Comparison of ENCODE assay signal across 23 cellular contexts in the genomic region with DNA sequence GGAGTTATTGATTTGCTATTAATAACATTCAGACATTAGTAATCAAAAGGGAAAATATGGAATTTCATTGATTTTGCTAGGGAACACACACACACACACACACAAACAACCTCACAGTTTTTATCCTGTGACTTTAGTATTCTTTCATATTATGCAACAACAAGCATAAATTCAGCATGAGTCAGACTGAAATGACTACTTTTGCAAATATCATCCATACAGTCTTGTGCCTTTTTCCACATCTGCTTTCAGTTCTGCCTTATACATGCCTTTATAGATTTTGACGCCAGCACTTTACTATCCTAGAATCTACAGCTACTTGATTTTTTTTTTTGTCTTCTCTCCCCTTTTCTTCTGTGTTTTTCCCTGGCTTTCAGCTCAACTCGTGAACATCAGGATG.
DNase-seq lines count a peak whose midpoint lies in the region; ATAC-seq and TF ChIP-seq lines count a peak whose summit lies in the region.
"Had no signal": no experiment of that assay in that cellular context is flagged by ENCODE, and none has a peak within 500 bp of the region (broad histone marks: within the 10 kb centered on the region; RNA-seq: fewer than 3 reads in every experiment).

No MANE protein-coding gene starts in this region.

- ATAC-seq in GM18502 (IDR thresholded peaks at IDR 0.05; ENCODE audit: poor library complexity, unreplicated experiment) (peak; percentile 46), GM18520 (IDR thresholded peaks at IDR 0.05; ENCODE audit: unreplicated experiment) (no peak)
- ATAC-seq: lower lobe of right lung, T-cell had no signal

- CTCF ChIA-PET in RWPE1 (lab: Yijun Ruan, JAX), result no interaction called here

- TF ChIP-seq CTCF in RWPE1 (conservative IDR thresholded peaks at IDR 0.05; ENCODE audit: low read depth), result no peak

- H3K27ac ChIP-seq in RWPE1, result no peak overlapping the region
- H3K27ac ChIP-seq: epithelial cell of prostate, lower lobe of right lung, prostate gland, skin epidermis, vagina had no signal

- POLR2A ChIA-PET in RWPE1 (lab: Yijun Ruan, JAX; ENCODE audit: low non-redundant PET), result no interaction called here

- DNase-seq in HS-5 (ENCODE audit: low read depth) (peak; percentile 66), RWPE1 (ENCODE audit: low spot score) (peak; percentile 7), foreskin melanocyte (peak; percentile 64), NCI-H524 treated with DMSO at 0.1 percent for 48 hours (lab: John Stamatoyannopoulos, UW) (no peak), DMS114 treated with DMSO at 0.1 percent for 48 hours (lab: John Stamatoyannopoulos, UW; ENCODE audit: unreplicated experiment) (no peak)
- no peak for DNase-seq in activated CD4-positive, alpha-beta T cell treated with anti-CD3 and anti-CD28 coated beads for 1 hour
- DNase-seq: activated CD8-positive, alpha-beta memory T cell treated with anti-CD3 and anti-CD28 coated beads for 24 hours; activated naive CD4-positive, alpha-beta T cell treated with anti-CD3 and anti-CD28 coated beads, Interleukin-2, amount 50 U/mL, for 16 hours; activated T-cell treated with anti-CD3 and anti-CD28 coated beads, Interleukin-2, amount 50 U/mL, for 48 hours; anterior cingulate cortex; C1 segment of cervical spinal cord; lower lobe of right lung; NCI-H1436; NCI-H524; SIG-M5; stimulated activated CD4-positive, alpha-beta T cell treated with anti-CD3 and anti-CD28 coated beads, Interleukin-1b, Interleukin-23, amount 100 ng/mL, for 48 hours; T-cell had no signal

Comparison
In these comparisons a context has a peak if more than half of its experiments do, and no peak if none do; other contexts are left out.
1. DNase-seq: peak in HS-5 (single experiment), RWPE1 (single experiment) and foreskin melanocyte (single experiment); none in NCI-H524 treated with DMSO at 0.1 percent for 48 hours (single experiment), activated CD4-positive, alpha-beta T cell treated with anti-CD3 and anti-CD28 coated beads for 1 hour (single experiment) and DMS114 treated with DMSO at 0.1 percent for 48 hours (single experiment).